In genomic region chr4:171834640-171835039, GRCh38 we compare ENCODE assay signal across 1 cellular context.
TF ChIP-seq lines count a peak whose summit lies in the region.

No MANE protein-coding gene starts in this region.

TF ChIP-seq in GM12878, 131 proteins besides CTCF, POLR2A, EP300 and RAD21:
- TF ChIP-seq RELA (IDR thresholded peaks at IDR 0.05; ENCODE audit: borderline replicate concordance, partially characterized antibody) (no peak), MLLT1 (IDR thresholded peaks at IDR 0.05) (peak; percentile 43; the same call in 1 of the 2 replicates), BRCA1 (IDR thresholded peaks at IDR 0.05; ENCODE audit: low read depth, low read length) (no peak), SRF (IDR thresholded peaks at IDR 0.05; ENCODE audit: low read depth in 2 of 2, low read length in 2 of 2) (no peak)
TF ChIP-seq in GM12878: peak in this region for 1.
